In genomic region chr4:15681372-15682339, GRCh38 we compare ENCODE assay signal across 1 cellular context.
TF ChIP-seq lines count a peak whose summit lies in the region.

Gene FAM200B, plus strand, starts transcription at chr4:15681827. Its CDS starts 5,151 bp downstream, at chr4:15686978.

TF ChIP-seq in GM23338, 12 proteins besides CTCF, POLR2A, EP300 and RAD21 (continued from another document):
- TF ChIP-seq ZNF462 (CRISPR knock-in tag; IDR thresholded peaks at IDR 0.05) (no peak), ZNF114 (CRISPR knock-in tag; IDR thresholded peaks at IDR 0.05) (no peak)
TF ChIP-seq in GM23338: peak in this region for 3.
